ENCODE assay signal across 10 cellular contexts in the genomic region with DNA sequence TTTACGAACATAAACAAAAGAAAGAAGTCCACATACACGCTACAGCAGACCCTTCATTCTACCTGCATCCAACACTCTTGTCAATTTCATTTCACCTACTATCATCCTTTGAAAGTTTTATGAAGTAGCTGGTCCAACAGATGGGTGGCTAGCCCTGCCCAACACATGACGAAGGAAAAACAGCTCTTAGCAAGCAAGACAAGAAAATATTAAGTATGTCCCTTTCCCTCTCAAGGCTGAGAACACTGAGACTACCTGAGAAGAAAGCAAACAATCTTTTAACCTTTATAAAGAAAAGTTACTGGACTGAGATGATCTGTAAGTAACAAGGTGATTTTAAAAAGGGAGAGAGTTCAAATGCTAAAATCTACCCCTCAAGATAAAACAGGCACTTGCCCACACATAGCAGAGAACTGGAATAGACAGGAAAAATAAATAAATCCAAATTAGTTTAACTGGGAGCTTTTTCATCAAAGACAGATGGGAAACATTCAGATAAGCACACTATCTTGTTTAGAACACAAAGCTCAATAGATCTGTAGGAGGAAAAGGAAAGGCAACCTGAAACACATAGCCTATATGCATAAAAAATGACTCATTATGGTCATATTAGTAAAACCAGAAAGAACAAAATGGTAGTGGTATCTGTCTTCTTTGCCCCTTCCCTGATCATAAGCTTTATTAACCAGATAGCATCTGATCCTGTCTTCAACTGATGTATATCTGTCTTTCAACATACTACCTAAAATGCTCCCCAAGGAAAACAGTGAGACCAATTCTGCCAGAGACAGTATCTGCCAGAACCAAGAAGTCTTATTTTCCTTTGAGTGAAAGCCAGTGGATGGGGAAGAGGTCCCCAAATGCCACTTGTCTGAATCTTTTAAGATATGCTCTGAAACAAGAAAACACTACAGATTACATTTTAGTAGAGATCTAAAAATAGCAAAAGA.
DNase-seq lines count a peak whose midpoint lies in the region; ATAC-seq, FAIRE-seq and TF ChIP-seq lines count a peak whose summit lies in the region.
"Had no signal": no experiment of that assay in that cellular context is flagged by ENCODE, and none has a peak within 500 bp of the region (broad histone marks: within the 10 kb centered on the region; RNA-seq: fewer than 3 reads in every experiment).

No MANE protein-coding gene starts in this region.

- TF ChIP-seq POLR2A in tibial nerve (IDR thresholded peaks at IDR 0.05) = no peak

- POLR2A ChIA-PET in activated CD8-positive, alpha-beta T cell treated with anti-CD3 and anti-CD28 coated beads for 36 hours (lab: Charles Lee) = interaction anchor here (0.8 to 3.2 kb wide), 5 partner anchors 12 to 118 kb away, joined by 3 to 10 read pairs (median 3); a partner anchor contains a TSS

- H3K27me3 ChIP-seq in hepatocyte (no peaks in the 10 kb centered on the region), tibial nerve (no peaks in the 10 kb centered on the region)

- no peaks in the 10 kb centered on the region for H3K9me3 Mint-ChIP-seq in activated T-cell treated with anti-CD3 and anti-CD28 coated beads, Interleukin-2, amount 50 U/mL, for 4 hours
- no peaks in the 10 kb centered on the region for H3K9me3 Mint-ChIP-seq in activated CD8-positive, alpha-beta T cell treated with anti-CD3 and anti-CD28 coated beads for 36 hours

- DNase-seq in activated T-cell treated with anti-CD3 and anti-CD28 coated beads, Interleukin-2, amount 50 U/mL, for 4 hours = no peak
- no peak for DNase-seq in activated T-cell treated with anti-CD3 and anti-CD28 coated beads, Interleukin-2, amount 50 U/mL, for 48 hours
- no peak for DNase-seq in activated CD8-positive, alpha-beta T cell treated with anti-CD3 and anti-CD28 coated beads for 36 hours
- DNase-seq in hepatocyte (ENCODE audit: low spot score) (no peak), tibial nerve (ENCODE audit: low spot score in 2 of 2) (no peak), GDM1 (lab: John Stamatoyannopoulos, UW) (no peak), epidermal melanocyte (ENCODE audit: insufficient read length, low spot score) (no peak), D721Med (ENCODE audit: insufficient read length, low spot score) (no peak)
- DNase-seq: NCI-H524 had no signal

- H3K36me3 ChIP-seq in hepatocyte (replicated peaks; ENCODE audit: insufficient read depth, low read depth) (no peaks in the 10 kb centered on the region), tibial nerve (no peaks in the 10 kb centered on the region)

- H3K4me3 ChIP-seq in hepatocyte (no peak overlapping the region), tibial nerve (peak overlapping the region in 1 of 4 donors; percentile 35)

- H4K20me1 ChIP-seq in hepatocyte (ENCODE audit: insufficient read depth, poor library complexity, severe bottlenecking) = no peaks in the 10 kb centered on the region

- H3K4me1 Mint-ChIP-seq in activated T-cell treated with anti-CD3 and anti-CD28 coated beads, Interleukin-2, amount 50 U/mL, for 4 hours (ENCODE audit: low read depth) = peaks cover 72% of the 10 kb centered on the region
- H3K4me1 Mint-ChIP-seq in activated CD8-positive, alpha-beta T cell treated with anti-CD3 and anti-CD28 coated beads for 36 hours (ENCODE audit: low read depth) = peaks cover 71% of the 10 kb centered on the region

- no peak overlapping the region for H2AFZ ChIP-seq in hepatocyte

- H3K9me2 ChIP-seq in hepatocyte (replicated peaks; ENCODE audit: insufficient read depth) = no peaks in the 10 kb centered on the region

- peak overlapping the region; percentile 70 for H3K27ac ChIP-seq in hepatocyte
- H3K27ac ChIP-seq in tibial nerve = peak overlapping the region in 3 of 4 donors; percentile 46 to 82 (median 78)
- H3K27ac ChIP-seq: C4-2B had no signal

- H3K4me1 ChIP-seq in hepatocyte (ENCODE audit: insufficient read depth) (peaks cover 37% of the 10 kb centered on the region), tibial nerve (peaks cover 0 to 69% (median 32%) of the 10 kb centered on the region in 4 donors)

- H3K27ac Mint-ChIP-seq in activated CD8-positive, alpha-beta T cell treated with anti-CD3 and anti-CD28 coated beads for 36 hours = peak overlapping the region; percentile 83

- FAIRE-seq in D721Med (lab: Jason Lieb, UNC) = no peak

- peak overlapping the region; percentile 39 for H3K4me2 ChIP-seq in hepatocyte

- peak overlapping the region; percentile 81 for H3K4me3 Mint-ChIP-seq in activated T-cell treated with anti-CD3 and anti-CD28 coated beads, Interleukin-2, amount 50 U/mL, for 4 hours
- H3K4me3 Mint-ChIP-seq in activated CD8-positive, alpha-beta T cell treated with anti-CD3 and anti-CD28 coated beads for 36 hours = peak overlapping the region; percentile 74

- no peak for TF ChIP-seq EP300 in tibial nerve (IDR thresholded peaks at IDR 0.05)

- ATAC-seq in activated T-cell treated with anti-CD3 and anti-CD28 coated beads, Interleukin-2, amount 50 U/mL, for 4 hours = peak; percentile 42 to 49
- ATAC-seq in activated CD8-positive, alpha-beta T cell treated with anti-CD3 and anti-CD28 coated beads for 36 hours = peak; percentile 37

- CTCF ChIA-PET in activated CD8-positive, alpha-beta T cell treated with anti-CD3 and anti-CD28 coated beads for 36 hours (lab: Charles Lee) = interaction anchor here (1.1 to 3.4 kb wide), 10 partner anchors 7 to 116 kb away, joined by 3 to 27 read pairs (median 7); no protein-coding TSS in a partner anchor

- peaks cover 35% of the 10 kb centered on the region for H3K79me2 ChIP-seq in hepatocyte

- WGBS in hepatocyte (ENCODE audit: low lambda C conversion rate, missing lambda C conversion rate) = 61% methylated on average over 3 of the region's 3 CpGs
- 73 to 76% methylated on average over 3 of the region's 3 CpGs for WGBS in tibial nerve, 2 donors

- TF ChIP-seq CTCF in activated CD8-positive, alpha-beta T cell treated with anti-CD3 and anti-CD28 coated beads for 36 hours (IDR thresholded peaks at IDR 0.05) = no peak
- no peak for TF ChIP-seq CTCF in hepatocyte (IDR thresholded peaks at IDR 0.05; ENCODE audit: poor library complexity)
- no peak for TF ChIP-seq CTCF in tibial nerve (IDR thresholded peaks at IDR 0.05)
- no peak for TF ChIP-seq CTCF in D721Med (IDR thresholded peaks at IDR 0.05; ENCODE audit: insufficient read depth, missing control alignments)

- H3K9me3 ChIP-seq in hepatocyte (ENCODE audit: low read depth) (no peaks in the 10 kb centered on the region), tibial nerve (no peaks in the 10 kb centered on the region)

- no peaks in the 10 kb centered on the region for H3K27me3 Mint-ChIP-seq in activated T-cell treated with anti-CD3 and anti-CD28 coated beads, Interleukin-2, amount 50 U/mL, for 4 hours (ENCODE audit: low read depth)
- H3K27me3 Mint-ChIP-seq in activated CD8-positive, alpha-beta T cell treated with anti-CD3 and anti-CD28 coated beads for 36 hours = no peaks in the 10 kb centered on the region

- intact Hi-C loops in activated CD8-positive, alpha-beta T cell treated with anti-CD3 and anti-CD28 coated beads for 36 hours (cut with micrococcal nuclease) = loop anchor here (5.0 kb wide), 1 partner anchor 105 kb away; a partner anchor contains a TSS

- H3K36me3 Mint-ChIP-seq in activated T-cell treated with anti-CD3 and anti-CD28 coated beads, Interleukin-2, amount 50 U/mL, for 4 hours (ENCODE audit: insufficient read depth) = peaks cover 5% of the 10 kb centered on the region
- peaks cover 2% of the 10 kb centered on the region for H3K36me3 Mint-ChIP-seq in activated CD8-positive, alpha-beta T cell treated with anti-CD3 and anti-CD28 coated beads for 36 hours (ENCODE audit: low read depth)
